ENCODE assay signal across 8 cellular contexts in genomic region chr9:130579738-130580463, GRCh38. TPM values are rescaled to one million over a fixed set of nuclear protein-coding genes. Genes with fewer than 3 reads are reported as not detected.
DNase-seq lines count a peak whose midpoint lies in the region; ATAC-seq lines count a peak whose summit lies in the region.

No MANE protein-coding gene starts in this region.

- intact Hi-C loops in activated naive CD4-positive, alpha-beta T cell treated with anti-CD3 and anti-CD28 coated beads for 36 hours (cut with micrococcal nuclease): loop anchor here (5.0 kb wide), 2 partner anchors 112 to 1763 kb away; partner anchors contain the start of genes ENDOG and EXOSC2

- no peaks in the 10 kb centered on the region for H3K9me3 Mint-ChIP-seq in activated naive CD4-positive, alpha-beta T cell treated with anti-CD3 and anti-CD28 coated beads for 36 hours
- H3K9me3 Mint-ChIP-seq in stimulated activated memory B cell treated with anti-CD40 and anti-IgM and Interleukin-4, amounts not matched to agents 10 μg/mL and 1 μg/mL and 100 μg/mL, for 72 hours: no peaks in the 10 kb centered on the region

- H3K27ac Mint-ChIP-seq in activated naive CD4-positive, alpha-beta T cell treated with anti-CD3 and anti-CD28 coated beads for 36 hours: peak overlapping the region; percentile 54
- H3K27ac Mint-ChIP-seq in stimulated activated memory B cell treated with anti-CD40 and anti-IgM and Interleukin-4, amounts not matched to agents 10 μg/mL and 1 μg/mL and 100 μg/mL, for 72 hours: peak overlapping the region; percentile 84

- no peak for DNase-seq in activated naive CD4-positive, alpha-beta T cell treated with anti-CD3 and anti-CD28 coated beads for 36 hours
- no peak for DNase-seq in activated naive CD4-positive, alpha-beta T cell treated with Interleukin-2 at 50 U/mL for 16 hours
- DNase-seq in amniotic epithelial cell (ENCODE audit: low read depth): peak; percentile 3
- peak; percentile 16 for DNase-seq in iris pigment epithelial cell (ENCODE audit: low read depth)
- no peak for DNase-seq in OCI-M1 (lab: John Stamatoyannopoulos, UW)
- DNase-seq in LoVo (ENCODE audit: low spot score): no peak

- no peaks in the 10 kb centered on the region for H3K27me3 Mint-ChIP-seq in activated naive CD4-positive, alpha-beta T cell treated with anti-CD3 and anti-CD28 coated beads for 36 hours (ENCODE audit: low read depth)
- no peaks in the 10 kb centered on the region for H3K27me3 Mint-ChIP-seq in stimulated activated memory B cell treated with anti-CD40 and anti-IgM and Interleukin-4, amounts not matched to agents 10 μg/mL and 1 μg/mL and 100 μg/mL, for 72 hours

- H3K4me1 Mint-ChIP-seq in activated naive CD4-positive, alpha-beta T cell treated with anti-CD3 and anti-CD28 coated beads for 36 hours (ENCODE audit: low read depth): peaks cover 39% of the 10 kb centered on the region
- peaks cover 36% of the 10 kb centered on the region for H3K4me1 Mint-ChIP-seq in stimulated activated memory B cell treated with anti-CD40 and anti-IgM and Interleukin-4, amounts not matched to agents 10 μg/mL and 1 μg/mL and 100 μg/mL, for 72 hours

- ATAC-seq in HG03432 (IDR thresholded peaks at IDR 0.05; ENCODE audit: unreplicated experiment): peak; percentile 29
- ATAC-seq in stimulated activated memory B cell treated with anti-CD40 and anti-IgM and Interleukin-4, amounts not matched to agents 10 μg/mL and 1 μg/mL and 100 μg/mL, for 72 hours: peak; percentile 46

- peak overlapping the region; percentile 87 for H3K4me3 Mint-ChIP-seq in activated naive CD4-positive, alpha-beta T cell treated with anti-CD3 and anti-CD28 coated beads for 36 hours
- H3K4me3 Mint-ChIP-seq in stimulated activated memory B cell treated with anti-CD40 and anti-IgM and Interleukin-4, amounts not matched to agents 10 μg/mL and 1 μg/mL and 100 μg/mL, for 72 hours: peak overlapping the region; percentile 91

- peaks cover 4% of the 10 kb centered on the region for H3K36me3 Mint-ChIP-seq in activated naive CD4-positive, alpha-beta T cell treated with anti-CD3 and anti-CD28 coated beads for 36 hours (ENCODE audit: low read depth)
- H3K36me3 Mint-ChIP-seq in stimulated activated memory B cell treated with anti-CD40 and anti-IgM and Interleukin-4, amounts not matched to agents 10 μg/mL and 1 μg/mL and 100 μg/mL, for 72 hours: no peaks in the 10 kb centered on the region

- CTCF ChIA-PET in activated naive CD4-positive, alpha-beta T cell treated with anti-CD3 and anti-CD28 coated beads for 36 hours (lab: Charles Lee): no interaction called here

RNA-seq across cellular contexts. Expression of gene FUBP3, which starts 0.5 kb away (rescaled TPM):
- 10 to 100 TPM; 29.8 to 32.8 TPM for total RNA-seq in activated naive CD4-positive, alpha-beta T cell treated with anti-CD3 and anti-CD28 coated beads for 36 hours

Comparison
In these comparisons a context has a peak if more than half of its experiments do, and no peak if none do; other contexts are left out.
1. DNase-seq: peak in amniotic epithelial cell (single experiment) and iris pigment epithelial cell (single experiment); none in activated naive CD4-positive, alpha-beta T cell treated with anti-CD3 and anti-CD28 coated beads for 36 hours (single experiment), activated naive CD4-positive, alpha-beta T cell treated with Interleukin-2 at 50 U/mL for 16 hours (single experiment), OCI-M1 (single experiment) and LoVo (single experiment).